Comparison of ENCODE assay signal across 8 cellular contexts in genomic region chr20:44460795-44461141, GRCh38. TPM values are rescaled to one million over a fixed set of nuclear protein-coding genes. Genes with fewer than 3 reads are reported as not detected.
DNase-seq lines count a peak whose midpoint lies in the region; ATAC-seq and TF ChIP-seq lines count a peak whose summit lies in the region.

No MANE protein-coding gene starts in this region.

- no peaks in the 10 kb centered on the region for H3K9me3 ChIP-seq in RWPE2 (ENCODE audit: severe bottlenecking)
- no peaks in the 10 kb centered on the region for H3K9me3 ChIP-seq in vagina

- H3K27ac ChIP-seq in HL-60 (replicated peaks) (no peak overlapping the region), RWPE2 (ENCODE audit: poor library complexity, severe bottlenecking) (no peak overlapping the region), foreskin keratinocyte (no peak overlapping the region), vagina (no peak overlapping the region)

- H3K4me1 ChIP-seq in RWPE2 (ENCODE audit: insufficient read depth, poor library complexity, severe bottlenecking) (no peaks in the 10 kb centered on the region), foreskin keratinocyte (no peaks in the 10 kb centered on the region), vagina (no peaks in the 10 kb centered on the region)

- no peak for TF ChIP-seq POLR2A in vagina (IDR thresholded peaks at IDR 0.05)

- no peaks in the 10 kb centered on the region for H3K36me3 ChIP-seq in RWPE2 (ENCODE audit: low read depth)
- H3K36me3 ChIP-seq in vagina, result no peaks in the 10 kb centered on the region

- DNase-seq in CD1c-positive myeloid dendritic cell (ENCODE audit: extremely low spot score) (peak; percentile 19), HL-60 (ENCODE audit: low read depth in 1 of 2, low spot score in 1 of 2) (peak in 1 of 2 experiments; percentile 16), RWPE2 (ENCODE audit: low spot score) (no peak), foreskin keratinocyte (no peak), vagina (ENCODE audit: extremely low spot score in 2 of 2) (no peak)
- DNase-seq in activated CD8-positive, alpha-beta memory T cell treated with anti-CD3 and anti-CD28 coated beads, Interleukin-2, amount 50 U/mL, for 48 hours, result no peak

- H3K27me3 ChIP-seq in HL-60 (ENCODE audit: insufficient read depth, poor library complexity, severe bottlenecking) (no peaks in the 10 kb centered on the region), RWPE2 (ENCODE audit: insufficient read depth, poor library complexity, severe bottlenecking) (no peaks in the 10 kb centered on the region), foreskin keratinocyte (no peaks in the 10 kb centered on the region), vagina (no peaks in the 10 kb centered on the region)

- H3K4me3 ChIP-seq in HL-60 (replicated peaks; ENCODE audit: insufficient read depth, low read length) (no peak overlapping the region), RWPE2 (ENCODE audit: severe bottlenecking) (no peak overlapping the region), vagina (no peak overlapping the region)

- intact Hi-C loops in vagina (cut with DNase I), result no loop called here

- peak; percentile 75 for ATAC-seq in RWPE2 (ENCODE audit: low read depth)
- peak; percentile 27 for ATAC-seq in foreskin keratinocyte
- no peak for ATAC-seq in HG03469 (IDR thresholded peaks at IDR 0.05; ENCODE audit: unreplicated experiment)
- no peak for ATAC-seq in GM18861 (IDR thresholded peaks at IDR 0.05; ENCODE audit: unreplicated experiment)

- TF ChIP-seq CTCF in HL-60 (IDR thresholded peaks at IDR 0.05; ENCODE audit: insufficient read depth, low read length), result peak; percentile 0
- peak; percentile 99 for TF ChIP-seq CTCF in RWPE2 (IDR thresholded peaks at IDR 0.05; ENCODE audit: poor library complexity, severe bottlenecking)
- TF ChIP-seq CTCF in foreskin keratinocyte (conservative IDR thresholded peaks at IDR 0.05), result peak; percentile 89
- TF ChIP-seq CTCF in vagina (IDR thresholded peaks at IDR 0.05), result peak in 2 of 3 experiments; percentile 13 to 17

RNA-seq across cellular contexts. Expression of gene TTPAL, which starts 14.9 kb away (rescaled TPM):
- total RNA-seq in foreskin keratinocyte (25.0 and 31.9 TPM in 2 replicates), vagina (16.0 TPM)
- polyA plus RNA-seq in foreskin keratinocyte, result 8.4 and 9.5 TPM in 2 replicates

Comparison
In these comparisons a context has a peak if more than half of its experiments do, and no peak if none do; other contexts are left out.
1. CTCF ChIP-seq: peak in every context shown above with its lines; median percentile 99 in RWPE2; 89 in foreskin keratinocyte; 15 in vagina; 0 in HL-60.
2. ATAC-seq: peak in RWPE2 (single experiment) and foreskin keratinocyte (single experiment); none in HG03469 (single experiment) and GM18861 (single experiment).